ENCODE assay signal across 1 cellular context in the genomic region with DNA sequence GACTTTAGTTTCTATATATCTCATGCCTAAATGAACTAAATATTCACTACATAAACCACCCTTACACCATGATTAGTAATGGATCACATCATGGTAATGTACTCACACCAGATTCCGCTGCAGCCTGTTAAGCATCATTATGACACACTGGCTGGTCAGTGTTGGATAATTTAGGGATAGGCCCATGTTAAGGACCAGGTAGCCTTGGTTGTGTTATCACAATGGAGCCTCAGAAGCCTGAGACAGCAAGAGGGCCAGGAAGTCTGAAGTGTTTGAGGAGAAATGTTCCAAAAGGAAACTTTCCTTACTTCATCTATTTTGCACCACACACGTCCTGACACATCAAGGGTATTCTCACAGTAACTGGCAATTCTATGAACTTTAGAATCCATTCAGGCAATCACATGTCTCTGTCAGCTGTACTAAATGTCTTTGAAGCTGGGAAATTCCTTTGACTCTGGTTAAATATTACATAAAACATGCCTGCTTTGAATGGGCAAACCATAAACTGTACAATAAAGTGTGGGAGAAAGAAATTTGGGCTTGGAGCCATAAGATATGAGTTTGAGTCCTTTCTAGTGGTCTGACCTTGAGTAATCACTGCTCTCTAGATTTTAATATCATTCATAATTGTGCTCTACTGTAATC.
TF ChIP-seq lines count a peak whose summit lies in the region.

No MANE protein-coding gene starts in this region.

TF ChIP-seq in HepG2, 621 proteins besides CTCF, POLR2A, EP300 and RAD21 (continued from another document and continues in another):
- TF ChIP-seq, protein P1, sequence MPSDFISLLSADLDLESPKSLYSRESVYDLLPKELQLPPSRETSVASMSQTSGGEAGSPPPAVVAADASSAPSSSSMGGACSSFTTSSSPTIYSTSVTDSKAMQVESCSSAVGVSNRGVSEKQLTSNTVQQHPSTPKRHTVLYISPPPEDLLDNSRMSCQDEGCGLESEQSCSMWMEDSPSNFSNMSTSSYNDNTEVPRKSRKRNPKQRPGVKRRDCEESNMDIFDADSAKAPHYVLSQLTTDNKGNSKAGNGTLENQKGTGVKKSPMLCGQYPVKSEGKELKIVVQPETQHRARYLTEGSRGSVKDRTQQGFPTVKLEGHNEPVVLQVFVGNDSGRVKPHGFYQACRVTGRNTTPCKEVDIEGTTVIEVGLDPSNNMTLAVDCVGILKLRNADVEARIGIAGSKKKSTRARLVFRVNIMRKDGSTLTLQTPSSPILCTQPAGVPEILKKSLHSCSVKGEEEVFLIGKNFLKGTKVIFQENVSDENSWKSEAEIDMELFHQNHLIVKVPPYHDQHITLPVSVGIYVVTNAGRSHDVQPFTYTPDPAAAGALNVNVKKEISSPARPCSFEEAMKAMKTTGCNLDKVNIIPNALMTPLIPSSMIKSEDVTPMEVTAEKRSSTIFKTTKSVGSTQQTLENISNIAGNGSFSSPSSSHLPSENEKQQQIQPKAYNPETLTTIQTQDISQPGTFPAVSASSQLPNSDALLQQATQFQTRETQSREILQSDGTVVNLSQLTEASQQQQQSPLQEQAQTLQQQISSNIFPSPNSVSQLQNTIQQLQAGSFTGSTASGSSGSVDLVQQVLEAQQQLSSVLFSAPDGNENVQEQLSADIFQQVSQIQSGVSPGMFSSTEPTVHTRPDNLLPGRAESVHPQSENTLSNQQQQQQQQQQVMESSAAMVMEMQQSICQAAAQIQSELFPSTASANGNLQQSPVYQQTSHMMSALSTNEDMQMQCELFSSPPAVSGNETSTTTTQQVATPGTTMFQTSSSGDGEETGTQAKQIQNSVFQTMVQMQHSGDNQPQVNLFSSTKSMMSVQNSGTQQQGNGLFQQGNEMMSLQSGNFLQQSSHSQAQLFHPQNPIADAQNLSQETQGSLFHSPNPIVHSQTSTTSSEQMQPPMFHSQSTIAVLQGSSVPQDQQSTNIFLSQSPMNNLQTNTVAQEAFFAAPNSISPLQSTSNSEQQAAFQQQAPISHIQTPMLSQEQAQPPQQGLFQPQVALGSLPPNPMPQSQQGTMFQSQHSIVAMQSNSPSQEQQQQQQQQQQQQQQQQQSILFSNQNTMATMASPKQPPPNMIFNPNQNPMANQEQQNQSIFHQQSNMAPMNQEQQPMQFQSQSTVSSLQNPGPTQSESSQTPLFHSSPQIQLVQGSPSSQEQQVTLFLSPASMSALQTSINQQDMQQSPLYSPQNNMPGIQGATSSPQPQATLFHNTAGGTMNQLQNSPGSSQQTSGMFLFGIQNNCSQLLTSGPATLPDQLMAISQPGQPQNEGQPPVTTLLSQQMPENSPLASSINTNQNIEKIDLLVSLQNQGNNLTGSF (CRISPR knock-in tag; IDR thresholded peaks at IDR 0.05), result no peak
- TF ChIP-seq, protein P2, sequence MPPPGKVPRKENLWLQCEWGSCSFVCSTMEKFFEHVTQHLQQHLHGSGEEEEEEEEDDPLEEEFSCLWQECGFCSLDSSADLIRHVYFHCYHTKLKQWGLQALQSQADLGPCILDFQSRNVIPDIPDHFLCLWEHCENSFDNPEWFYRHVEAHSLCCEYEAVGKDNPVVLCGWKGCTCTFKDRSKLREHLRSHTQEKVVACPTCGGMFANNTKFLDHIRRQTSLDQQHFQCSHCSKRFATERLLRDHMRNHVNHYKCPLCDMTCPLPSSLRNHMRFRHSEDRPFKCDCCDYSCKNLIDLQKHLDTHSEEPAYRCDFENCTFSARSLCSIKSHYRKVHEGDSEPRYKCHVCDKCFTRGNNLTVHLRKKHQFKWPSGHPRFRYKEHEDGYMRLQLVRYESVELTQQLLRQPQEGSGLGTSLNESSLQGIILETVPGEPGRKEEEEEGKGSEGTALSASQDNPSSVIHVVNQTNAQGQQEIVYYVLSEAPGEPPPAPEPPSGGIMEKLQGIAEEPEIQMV (CRISPR knock-in tag; IDR thresholded peaks at IDR 0.05; ENCODE audit: low read depth), result no peak
- TF ChIP-seq, protein P3, sequence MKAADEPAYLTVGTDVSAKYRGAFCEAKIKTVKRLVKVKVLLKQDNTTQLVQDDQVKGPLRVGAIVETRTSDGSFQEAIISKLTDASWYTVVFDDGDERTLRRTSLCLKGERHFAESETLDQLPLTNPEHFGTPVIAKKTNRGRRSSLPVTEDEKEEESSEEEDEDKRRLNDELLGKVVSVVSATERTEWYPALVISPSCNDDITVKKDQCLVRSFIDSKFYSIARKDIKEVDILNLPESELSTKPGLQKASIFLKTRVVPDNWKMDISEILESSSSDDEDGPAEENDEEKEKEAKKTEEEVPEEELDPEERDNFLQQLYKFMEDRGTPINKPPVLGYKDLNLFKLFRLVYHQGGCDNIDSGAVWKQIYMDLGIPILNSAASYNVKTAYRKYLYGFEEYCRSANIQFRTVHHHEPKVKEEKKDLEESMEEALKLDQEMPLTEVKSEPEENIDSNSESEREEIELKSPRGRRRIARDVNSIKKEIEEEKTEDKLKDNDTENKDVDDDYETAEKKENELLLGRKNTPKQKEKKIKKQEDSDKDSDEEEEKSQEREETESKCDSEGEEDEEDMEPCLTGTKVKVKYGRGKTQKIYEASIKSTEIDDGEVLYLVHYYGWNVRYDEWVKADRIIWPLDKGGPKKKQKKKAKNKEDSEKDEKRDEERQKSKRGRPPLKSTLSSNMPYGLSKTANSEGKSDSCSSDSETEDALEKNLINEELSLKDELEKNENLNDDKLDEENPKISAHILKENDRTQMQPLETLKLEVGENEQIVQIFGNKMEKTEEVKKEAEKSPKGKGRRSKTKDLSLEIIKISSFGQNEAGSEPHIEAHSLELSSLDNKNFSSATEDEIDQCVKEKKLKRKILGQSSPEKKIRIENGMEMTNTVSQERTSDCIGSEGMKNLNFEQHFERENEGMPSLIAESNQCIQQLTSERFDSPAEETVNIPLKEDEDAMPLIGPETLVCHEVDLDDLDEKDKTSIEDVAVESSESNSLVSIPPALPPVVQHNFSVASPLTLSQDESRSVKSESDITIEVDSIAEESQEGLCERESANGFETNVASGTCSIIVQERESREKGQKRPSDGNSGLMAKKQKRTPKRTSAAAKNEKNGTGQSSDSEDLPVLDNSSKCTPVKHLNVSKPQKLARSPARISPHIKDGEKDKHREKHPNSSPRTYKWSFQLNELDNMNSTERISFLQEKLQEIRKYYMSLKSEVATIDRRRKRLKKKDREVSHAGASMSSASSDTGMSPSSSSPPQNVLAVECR (CRISPR knock-in tag; IDR thresholded peaks at IDR 0.05; ENCODE audit: borderline replicate concordance), result no peak; the same call in 1 of the 2 replicates
- TF ChIP-seq, protein P4, sequence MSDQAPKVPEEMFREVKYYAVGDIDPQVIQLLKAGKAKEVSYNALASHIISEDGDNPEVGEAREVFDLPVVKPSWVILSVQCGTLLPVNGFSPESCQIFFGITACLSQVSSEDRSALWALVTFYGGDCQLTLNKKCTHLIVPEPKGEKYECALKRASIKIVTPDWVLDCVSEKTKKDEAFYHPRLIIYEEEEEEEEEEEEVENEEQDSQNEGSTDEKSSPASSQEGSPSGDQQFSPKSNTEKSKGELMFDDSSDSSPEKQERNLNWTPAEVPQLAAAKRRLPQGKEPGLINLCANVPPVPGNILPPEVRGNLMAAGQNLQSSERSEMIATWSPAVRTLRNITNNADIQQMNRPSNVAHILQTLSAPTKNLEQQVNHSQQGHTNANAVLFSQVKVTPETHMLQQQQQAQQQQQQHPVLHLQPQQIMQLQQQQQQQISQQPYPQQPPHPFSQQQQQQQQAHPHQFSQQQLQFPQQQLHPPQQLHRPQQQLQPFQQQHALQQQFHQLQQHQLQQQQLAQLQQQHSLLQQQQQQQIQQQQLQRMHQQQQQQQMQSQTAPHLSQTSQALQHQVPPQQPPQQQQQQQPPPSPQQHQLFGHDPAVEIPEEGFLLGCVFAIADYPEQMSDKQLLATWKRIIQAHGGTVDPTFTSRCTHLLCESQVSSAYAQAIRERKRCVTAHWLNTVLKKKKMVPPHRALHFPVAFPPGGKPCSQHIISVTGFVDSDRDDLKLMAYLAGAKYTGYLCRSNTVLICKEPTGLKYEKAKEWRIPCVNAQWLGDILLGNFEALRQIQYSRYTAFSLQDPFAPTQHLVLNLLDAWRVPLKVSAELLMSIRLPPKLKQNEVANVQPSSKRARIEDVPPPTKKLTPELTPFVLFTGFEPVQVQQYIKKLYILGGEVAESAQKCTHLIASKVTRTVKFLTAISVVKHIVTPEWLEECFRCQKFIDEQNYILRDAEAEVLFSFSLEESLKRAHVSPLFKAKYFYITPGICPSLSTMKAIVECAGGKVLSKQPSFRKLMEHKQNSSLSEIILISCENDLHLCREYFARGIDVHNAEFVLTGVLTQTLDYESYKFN (CRISPR knock-in tag; conservative IDR thresholded peaks at IDR 0.05), result peak; percentile 88
- no peak for TF ChIP-seq FOXM1 (CRISPR knock-in tag; IDR thresholded peaks at IDR 0.05)
- peak; percentile 72 for TF ChIP-seq RARA (CRISPR knock-in tag; IDR thresholded peaks at IDR 0.05)
- no peak for TF ChIP-seq ZNF33A (CRISPR knock-in tag; IDR thresholded peaks at IDR 0.05; ENCODE audit: borderline replicate concordance)
- no peak for TF ChIP-seq ZNF460 (CRISPR knock-in tag; IDR thresholded peaks at IDR 0.05; ENCODE audit: borderline replicate concordance)
- TF ChIP-seq, protein P5, sequence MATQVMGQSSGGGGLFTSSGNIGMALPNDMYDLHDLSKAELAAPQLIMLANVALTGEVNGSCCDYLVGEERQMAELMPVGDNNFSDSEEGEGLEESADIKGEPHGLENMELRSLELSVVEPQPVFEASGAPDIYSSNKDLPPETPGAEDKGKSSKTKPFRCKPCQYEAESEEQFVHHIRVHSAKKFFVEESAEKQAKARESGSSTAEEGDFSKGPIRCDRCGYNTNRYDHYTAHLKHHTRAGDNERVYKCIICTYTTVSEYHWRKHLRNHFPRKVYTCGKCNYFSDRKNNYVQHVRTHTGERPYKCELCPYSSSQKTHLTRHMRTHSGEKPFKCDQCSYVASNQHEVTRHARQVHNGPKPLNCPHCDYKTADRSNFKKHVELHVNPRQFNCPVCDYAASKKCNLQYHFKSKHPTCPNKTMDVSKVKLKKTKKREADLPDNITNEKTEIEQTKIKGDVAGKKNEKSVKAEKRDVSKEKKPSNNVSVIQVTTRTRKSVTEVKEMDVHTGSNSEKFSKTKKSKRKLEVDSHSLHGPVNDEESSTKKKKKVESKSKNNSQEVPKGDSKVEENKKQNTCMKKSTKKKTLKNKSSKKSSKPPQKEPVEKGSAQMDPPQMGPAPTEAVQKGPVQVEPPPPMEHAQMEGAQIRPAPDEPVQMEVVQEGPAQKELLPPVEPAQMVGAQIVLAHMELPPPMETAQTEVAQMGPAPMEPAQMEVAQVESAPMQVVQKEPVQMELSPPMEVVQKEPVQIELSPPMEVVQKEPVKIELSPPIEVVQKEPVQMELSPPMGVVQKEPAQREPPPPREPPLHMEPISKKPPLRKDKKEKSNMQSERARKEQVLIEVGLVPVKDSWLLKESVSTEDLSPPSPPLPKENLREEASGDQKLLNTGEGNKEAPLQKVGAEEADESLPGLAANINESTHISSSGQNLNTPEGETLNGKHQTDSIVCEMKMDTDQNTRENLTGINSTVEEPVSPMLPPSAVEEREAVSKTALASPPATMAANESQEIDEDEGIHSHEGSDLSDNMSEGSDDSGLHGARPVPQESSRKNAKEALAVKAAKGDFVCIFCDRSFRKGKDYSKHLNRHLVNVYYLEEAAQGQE (IDR thresholded peaks at IDR 0.05; ENCODE audit: borderline replicate concordance in 1 of 2, low read depth in 1 of 2, low read length in 2 of 2), result no peak; a peak in 2 of 4 replicates
- TF ChIP-seq, protein P6, sequence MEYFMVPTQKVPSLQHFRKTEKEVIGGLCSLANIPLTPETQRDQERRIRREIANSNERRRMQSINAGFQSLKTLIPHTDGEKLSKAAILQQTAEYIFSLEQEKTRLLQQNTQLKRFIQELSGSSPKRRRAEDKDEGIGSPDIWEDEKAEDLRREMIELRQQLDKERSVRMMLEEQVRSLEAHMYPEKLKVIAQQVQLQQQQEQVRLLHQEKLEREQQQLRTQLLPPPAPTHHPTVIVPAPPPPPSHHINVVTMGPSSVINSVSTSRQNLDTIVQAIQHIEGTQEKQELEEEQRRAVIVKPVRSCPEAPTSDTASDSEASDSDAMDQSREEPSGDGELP (IDR thresholded peaks at IDR 0.05; ENCODE audit: borderline replicate concordance, low read depth), result peak; percentile 99
- no peak for TF ChIP-seq AKAP8 (CRISPR knock-in tag; IDR thresholded peaks at IDR 0.05)
- peak; percentile 99 for TF ChIP-seq SSRP1 (CRISPR knock-in tag; IDR thresholded peaks at IDR 0.05)
- peak; percentile 43; the same call in 1 of the 2 replicates for TF ChIP-seq DMAP1 (CRISPR knock-in tag; IDR thresholded peaks at IDR 0.05)
- no peak for TF ChIP-seq ATF7 (IDR thresholded peaks at IDR 0.05)
- TF ChIP-seq ATF7 (CRISPR knock-in tag; IDR thresholded peaks at IDR 0.05), result 0 out of 2 replicates have a peak, but pooled peaks have one; percentile 2
- TF ChIP-seq BCL6 (CRISPR knock-in tag; IDR thresholded peaks at IDR 0.05), result peak; percentile 85
- TF ChIP-seq, protein P7, sequence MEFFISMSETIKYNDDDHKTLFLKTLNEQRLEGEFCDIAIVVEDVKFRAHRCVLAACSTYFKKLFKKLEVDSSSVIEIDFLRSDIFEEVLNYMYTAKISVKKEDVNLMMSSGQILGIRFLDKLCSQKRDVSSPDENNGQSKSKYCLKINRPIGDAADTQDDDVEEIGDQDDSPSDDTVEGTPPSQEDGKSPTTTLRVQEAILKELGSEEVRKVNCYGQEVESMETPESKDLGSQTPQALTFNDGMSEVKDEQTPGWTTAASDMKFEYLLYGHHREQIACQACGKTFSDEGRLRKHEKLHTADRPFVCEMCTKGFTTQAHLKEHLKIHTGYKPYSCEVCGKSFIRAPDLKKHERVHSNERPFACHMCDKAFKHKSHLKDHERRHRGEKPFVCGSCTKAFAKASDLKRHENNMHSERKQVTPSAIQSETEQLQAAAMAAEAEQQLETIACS (CRISPR knock-in tag; IDR thresholded peaks at IDR 0.05), result no peak
- TF ChIP-seq MTF2 (CRISPR knock-in tag; IDR thresholded peaks at IDR 0.05; ENCODE audit: borderline replicate concordance), result no peak
- peak; percentile 56; the same call in 1 of the 2 replicates for TF ChIP-seq ATF1 (CRISPR knock-in tag; IDR thresholded peaks at IDR 0.05)
- no peak for TF ChIP-seq ZSCAN21 (CRISPR knock-in tag; IDR thresholded peaks at IDR 0.05; ENCODE audit: borderline replicate concordance)
- TF ChIP-seq, protein P8, sequence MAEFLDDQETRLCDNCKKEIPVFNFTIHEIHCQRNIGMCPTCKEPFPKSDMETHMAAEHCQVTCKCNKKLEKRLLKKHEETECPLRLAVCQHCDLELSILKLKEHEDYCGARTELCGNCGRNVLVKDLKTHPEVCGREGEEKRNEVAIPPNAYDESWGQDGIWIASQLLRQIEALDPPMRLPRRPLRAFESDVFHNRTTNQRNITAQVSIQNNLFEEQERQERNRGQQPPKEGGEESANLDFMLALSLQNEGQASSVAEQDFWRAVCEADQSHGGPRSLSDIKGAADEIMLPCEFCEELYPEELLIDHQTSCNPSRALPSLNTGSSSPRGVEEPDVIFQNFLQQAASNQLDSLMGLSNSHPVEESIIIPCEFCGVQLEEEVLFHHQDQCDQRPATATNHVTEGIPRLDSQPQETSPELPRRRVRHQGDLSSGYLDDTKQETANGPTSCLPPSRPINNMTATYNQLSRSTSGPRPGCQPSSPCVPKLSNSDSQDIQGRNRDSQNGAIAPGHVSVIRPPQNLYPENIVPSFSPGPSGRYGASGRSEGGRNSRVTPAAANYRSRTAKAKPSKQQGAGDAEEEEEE (CRISPR knock-in tag; IDR thresholded peaks at IDR 0.05; ENCODE audit: borderline replicate concordance), result no peak
- TF ChIP-seq YEATS4 (CRISPR knock-in tag; IDR thresholded peaks at IDR 0.05; ENCODE audit: borderline replicate concordance), result no peak
- no peak for TF ChIP-seq ZSCAN9 (CRISPR knock-in tag; IDR thresholded peaks at IDR 0.05; ENCODE audit: borderline replicate concordance)
- TF ChIP-seq, protein P9, sequence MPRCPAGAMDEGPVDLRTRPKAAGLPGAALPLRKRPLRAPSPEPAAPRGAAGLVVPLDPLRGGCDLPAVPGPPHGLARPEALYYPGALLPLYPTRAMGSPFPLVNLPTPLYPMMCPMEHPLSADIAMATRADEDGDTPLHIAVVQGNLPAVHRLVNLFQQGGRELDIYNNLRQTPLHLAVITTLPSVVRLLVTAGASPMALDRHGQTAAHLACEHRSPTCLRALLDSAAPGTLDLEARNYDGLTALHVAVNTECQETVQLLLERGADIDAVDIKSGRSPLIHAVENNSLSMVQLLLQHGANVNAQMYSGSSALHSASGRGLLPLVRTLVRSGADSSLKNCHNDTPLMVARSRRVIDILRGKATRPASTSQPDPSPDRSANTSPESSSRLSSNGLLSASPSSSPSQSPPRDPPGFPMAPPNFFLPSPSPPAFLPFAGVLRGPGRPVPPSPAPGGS (CRISPR knock-in tag; IDR thresholded peaks at IDR 0.05), result no peak
- no peak for TF ChIP-seq ZNF589 (CRISPR knock-in tag; conservative IDR thresholded peaks at IDR 0.05)
- TF ChIP-seq ZNF17 (CRISPR knock-in tag; IDR thresholded peaks at IDR 0.05), result no peak
